Comparison of ENCODE assay signal across 1 cellular context in genomic region chr9:22238809-22239684, GRCh38.
TF ChIP-seq lines count a peak whose summit lies in the region.

No MANE protein-coding gene starts in this region.

TF ChIP-seq in Ishikawa, 13 proteins besides CTCF, POLR2A, EP300 and RAD21 (continued from another document):
- TF ChIP-seq TCF12 (IDR thresholded peaks at IDR 0.05; ENCODE audit: low read depth) = no peak
- no peak for TF ChIP-seq EGR1 (IDR thresholded peaks at IDR 0.05)
- no peak for TF ChIP-seq FOXM1 (IDR thresholded peaks at IDR 0.05; ENCODE audit: borderline replicate concordance, low read depth)
TF ChIP-seq in Ishikawa: peak in this region for 0.
